ENCODE assay signal across 1 cellular context in the genomic region with DNA sequence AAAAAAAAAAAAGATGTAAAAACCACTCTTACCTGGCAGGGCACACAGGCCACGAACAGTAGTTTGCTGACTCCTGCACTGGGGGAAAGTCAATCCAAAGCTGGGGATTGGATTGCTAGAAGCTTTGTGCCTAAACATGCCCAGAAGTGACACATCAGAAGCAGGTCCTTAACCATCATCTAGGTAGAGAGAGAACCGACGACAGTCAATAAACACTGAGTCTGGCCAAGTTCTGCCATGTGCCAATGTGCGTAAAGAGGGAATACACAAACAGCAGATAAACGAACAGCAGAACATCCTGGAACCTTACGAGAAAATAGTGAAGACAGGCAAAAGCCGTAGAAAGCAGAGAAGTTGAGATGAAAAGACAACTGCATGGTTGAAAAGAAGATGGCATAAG.
TF ChIP-seq lines count a peak whose summit lies in the region.

No MANE protein-coding gene starts in this region.

TF ChIP-seq in A549, 52 proteins besides CTCF, POLR2A, EP300 and RAD21 (continued from another document):
- TF ChIP-seq, protein P1, sequence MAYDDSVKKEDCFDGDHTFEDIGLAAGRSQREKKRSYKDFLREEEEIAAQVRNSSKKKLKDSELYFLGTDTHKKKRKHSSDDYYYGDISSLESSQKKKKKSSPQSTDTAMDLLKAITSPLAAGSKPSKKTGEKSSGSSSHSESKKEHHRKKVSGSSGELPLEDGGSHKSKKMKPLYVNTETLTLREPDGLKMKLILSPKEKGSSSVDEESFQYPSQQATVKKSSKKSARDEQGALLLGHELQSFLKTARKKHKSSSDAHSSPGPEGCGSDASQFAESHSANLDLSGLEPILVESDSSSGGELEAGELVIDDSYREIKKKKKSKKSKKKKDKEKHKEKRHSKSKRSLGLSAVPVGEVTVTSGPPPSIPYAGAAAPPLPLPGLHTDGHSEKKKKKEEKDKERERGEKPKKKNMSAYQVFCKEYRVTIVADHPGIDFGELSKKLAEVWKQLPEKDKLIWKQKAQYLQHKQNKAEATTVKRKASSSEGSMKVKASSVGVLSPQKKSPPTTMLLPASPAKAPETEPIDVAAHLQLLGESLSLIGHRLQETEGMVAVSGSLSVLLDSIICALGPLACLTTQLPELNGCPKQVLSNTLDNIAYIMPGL (CRISPR knock-in tag; IDR thresholded peaks at IDR 0.05; ENCODE audit: borderline replicate concordance), result no peak
- TF ChIP-seq, protein P2, sequence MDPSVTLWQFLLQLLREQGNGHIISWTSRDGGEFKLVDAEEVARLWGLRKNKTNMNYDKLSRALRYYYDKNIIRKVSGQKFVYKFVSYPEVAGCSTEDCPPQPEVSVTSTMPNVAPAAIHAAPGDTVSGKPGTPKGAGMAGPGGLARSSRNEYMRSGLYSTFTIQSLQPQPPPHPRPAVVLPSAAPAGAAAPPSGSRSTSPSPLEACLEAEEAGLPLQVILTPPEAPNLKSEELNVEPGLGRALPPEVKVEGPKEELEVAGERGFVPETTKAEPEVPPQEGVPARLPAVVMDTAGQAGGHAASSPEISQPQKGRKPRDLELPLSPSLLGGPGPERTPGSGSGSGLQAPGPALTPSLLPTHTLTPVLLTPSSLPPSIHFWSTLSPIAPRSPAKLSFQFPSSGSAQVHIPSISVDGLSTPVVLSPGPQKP (IDR thresholded peaks at IDR 0.05; ENCODE audit: low read depth, low read length), result no peak
- TF ChIP-seq TP53 (CRISPR knock-in tag; IDR thresholded peaks at IDR 0.05), result no peak
- TF ChIP-seq CHD4 (IDR thresholded peaks at IDR 0.05; ENCODE audit: borderline replicate concordance), result no peak
